Comparison of ENCODE assay signal across 8 cellular contexts in the genomic region with DNA sequence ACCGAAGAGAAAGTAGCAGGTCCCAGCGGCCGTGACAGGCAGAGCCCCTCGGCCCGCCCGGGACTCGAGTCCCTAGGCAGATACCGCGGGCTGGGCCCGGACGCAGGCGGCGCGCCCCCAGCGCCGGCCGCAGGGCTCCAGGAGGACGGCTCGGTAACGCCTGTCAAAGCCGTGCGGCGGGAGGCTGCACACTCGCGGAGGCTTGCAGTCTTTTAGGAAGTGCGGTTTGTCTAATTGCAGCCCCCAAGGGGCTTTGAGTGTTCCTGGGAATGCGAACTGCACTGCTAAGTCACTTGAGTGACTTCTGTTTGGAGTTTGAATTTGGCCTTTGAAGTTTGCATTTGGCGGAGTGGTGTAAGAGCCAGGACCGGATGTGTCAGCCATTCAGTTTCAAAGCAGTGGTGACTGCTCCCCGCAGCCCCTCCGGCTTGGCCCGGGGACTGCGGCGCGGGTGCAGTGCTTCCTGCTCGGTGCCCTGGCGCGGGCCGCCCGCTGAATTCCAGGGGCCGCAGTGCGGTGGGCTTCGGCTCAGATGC. TPM values are rescaled to one million over a fixed set of nuclear protein-coding genes. Genes with fewer than 3 reads are reported as not detected.
A peak's percentile ranks its signal among the peaks of the same experiment; 100 is the strongest.
DNase-seq lines count a peak whose midpoint lies in the region; ATAC-seq and TF ChIP-seq lines count a peak whose summit lies in the region.

No MANE protein-coding gene starts in this region.

- H3K27me3 ChIP-seq in IMR-90 (ENCODE audit: control insufficient read depth, insufficient read depth, low read length) (no peaks in the 10 kb centered on the region), body of pancreas (no peaks in the 10 kb centered on the region), iPS-18a (ENCODE audit: control insufficient read depth, insufficient read depth, low read length) (peaks cover 39% of the 10 kb centered on the region), skeletal muscle satellite cell (ENCODE audit: control insufficient read depth, insufficient read depth, low read length) (peaks cover 11% of the 10 kb centered on the region)

- no peak overlapping the region for H2BK15ac ChIP-seq in IMR-90 (ENCODE audit: low read depth, low read length)

- H3K14ac ChIP-seq in IMR-90 (replicated peaks; ENCODE audit: low read depth, low read length), result peak overlapping the region; percentile 72

- BruUV-seq in IMR-90 (replicated peaks; lab: Mats Ljungman, UMichigan), result no TSS peak

- H2AK9ac ChIP-seq in IMR-90 (replicated peaks; ENCODE audit: low read depth, low read length, poor library complexity), result peak overlapping the region; percentile 84

- in situ Hi-C loops in IMR-90 (cut with MboI; ENCODE audit: low sequenced_read_pairs), result no loop called here

- H3K56ac ChIP-seq in IMR-90 (ENCODE audit: extremely low read depth, insufficient read depth, low read length), result peak overlapping the region; percentile 84

- H3K9me3 ChIP-seq in IMR-90 (ENCODE audit: control insufficient read depth, insufficient read depth, low read length), result no peaks in the 10 kb centered on the region
- H3K9me3 ChIP-seq in body of pancreas, result no peaks in the 10 kb centered on the region
- no peaks in the 10 kb centered on the region for H3K9me3 ChIP-seq in iPS-18a (ENCODE audit: control insufficient read depth, low read depth, low read length)
- H3K9me3 ChIP-seq in skeletal muscle satellite cell (replicated peaks; ENCODE audit: low read length), result no peaks in the 10 kb centered on the region

- TF ChIP-seq POLR2A in IMR-90 (IDR thresholded peaks at IDR 0.05; ENCODE audit: low read depth, low read length) (no peak), body of pancreas (IDR thresholded peaks at IDR 0.05) (peak; percentile 12 to 52 (median 51))

- peak overlapping the region; percentile 93 for H2AFZ ChIP-seq in IMR-90 (replicated peaks; ENCODE audit: low read length, poor library complexity)

- peak overlapping the region; percentile 33; the same call in 1 of the 2 replicates for H2BK120ac ChIP-seq in IMR-90 (ENCODE audit: low read depth, low read length)

- H4K8ac ChIP-seq in IMR-90 (ENCODE audit: low read depth in 2 of 2, low read length in 2 of 2), result peak overlapping the region; percentile 31 to 41; a peak in 2 of 4 replicates

- H2BK20ac ChIP-seq in IMR-90 (ENCODE audit: low read depth, low read length), result no peak overlapping the region

- H4K20me1 ChIP-seq in IMR-90 (ENCODE audit: insufficient read depth, low read length), result peaks cover 14% of the 10 kb centered on the region; the same call in 1 of the 2 replicates

- peak overlapping the region; percentile 89 for H2BK5ac ChIP-seq in IMR-90 (ENCODE audit: low read depth, low read length, poor library complexity, severe bottlenecking)

- H3K4me3 ChIP-seq in IMR-90 (ENCODE audit: insufficient read depth, low read depth, low read length) (peak overlapping the region; percentile 99), body of pancreas (peak overlapping the region; percentile 88 to 90), iPS-18a (ENCODE audit: low read length) (peak overlapping the region; percentile 86), skeletal muscle satellite cell (ENCODE audit: low read length) (peak overlapping the region; percentile 98)

- H3K23ac ChIP-seq in IMR-90 (ENCODE audit: low read depth, low read length), result peak overlapping the region; percentile 88

- POLR2A ChIA-PET in IMR-90 (lab: Charles Lee; ENCODE audit: unreplicated experiment), result interaction anchor here (0.7 kb wide), 1 partner anchor 533 kb away, joined by 4 read pairs; no protein-coding TSS in a partner anchor

- TF ChIP-seq CTCF in IMR-90 (conservative IDR thresholded peaks at IDR 0.05; ENCODE audit: low read depth, low read length) (no peak), body of pancreas (IDR thresholded peaks at IDR 0.05) (peak in 1 of 7 experiments; percentile 10)

- H3K27ac ChIP-seq in IMR-90 (ENCODE audit: insufficient read depth, low read length) (peak overlapping the region; percentile 83), body of pancreas (peak overlapping the region; percentile 96 to 100 (median 98)), iPS-18a (ENCODE audit: low read length) (no peak overlapping the region)

- H3K9me1 ChIP-seq in IMR-90 (ENCODE audit: insufficient read depth, low read length), result 0 out of 2 replicates have a peak, but pooled peaks cover 3% of the 10 kb centered on the region

- H4K5ac ChIP-seq in IMR-90 (ENCODE audit: low read depth, low read length), result peak overlapping the region; percentile 64; the same call in 1 of the 2 replicates

- CTCF ChIA-PET in IMR-90 (lab: Yijun Ruan, JAX), result no interaction called here

- DNase-seq in GM03348 (ENCODE audit: low spot score) (peak; percentile 73), IMR-90 (peak; percentile 54), T-helper 22 cell (ENCODE audit: low read depth) (peak; percentile 56), body of pancreas (peak; percentile 55 to 72 (median 63)), DMS153 (lab: John Stamatoyannopoulos, UW) (no peak)

- peak overlapping the region; percentile 76 for H3K4ac ChIP-seq in IMR-90 (ENCODE audit: low read depth, low read length)

- peaks cover 6 to 22% of the 10 kb centered on the region in 2 experiments; a peak in 2 of 4 replicates for H3K79me1 ChIP-seq in IMR-90 (ENCODE audit: low read depth in 1 of 2, low read length in 2 of 2)

- H3K36me3 ChIP-seq in IMR-90 (ENCODE audit: control insufficient read depth, insufficient read depth, low read length) (no peaks in the 10 kb centered on the region), body of pancreas (replicated peaks in 1 of 2; ENCODE audit: insufficient read depth in 1 of 2, low read depth in 2 of 2) (no peaks in the 10 kb centered on the region), iPS-18a (ENCODE audit: control insufficient read depth, low read depth, low read length) (no peaks in the 10 kb centered on the region), skeletal muscle satellite cell (ENCODE audit: insufficient read depth, low read length) (no peaks in the 10 kb centered on the region)

- intact Hi-C loops in IMR-90 (cut with micrococcal nuclease), result loop anchor here (1.0 to 5.0 kb wide), 5 partner anchors 249 to 546 kb away; no protein-coding TSS in a partner anchor
- intact Hi-C loops in body of pancreas (cut with DNase I), result no loop called here

- peak overlapping the region; percentile 78 for H3K18ac ChIP-seq in IMR-90 (ENCODE audit: low read depth, low read length)

- ATAC-seq in GM21576 (IDR thresholded peaks at IDR 0.05; ENCODE audit: unreplicated experiment), result peak; percentile 45
- peak; percentile 31 for ATAC-seq in IMR-90 (ENCODE audit: low read depth)
- peak; percentile 18 for ATAC-seq in body of pancreas

- H3K9ac ChIP-seq in IMR-90 (ENCODE audit: low read depth, low read length) (peak overlapping the region; percentile 66), iPS-18a (ENCODE audit: low read length) (peak overlapping the region; percentile 32), skeletal muscle satellite cell (ENCODE audit: low read depth, low read length) (peak overlapping the region; percentile 83)

- 0% methylated on average over 25 of the region's 43 CpGs; no CpG with 5 or more reads in 1 of the 2 experiments for WGBS in IMR-90 (ENCODE audit: extremely low coverage in 2 of 2, insufficient read length in 1 of 2), 2 experiments
- WGBS in body of pancreas, 2 donors, result 0% methylated on average over 12 to 43 of the region's 43 CpGs

- H2AK5ac ChIP-seq in IMR-90 (ENCODE audit: low read depth, low read length), result no peak overlapping the region

- H3K4me1 ChIP-seq in IMR-90 (ENCODE audit: control insufficient read depth, insufficient read depth, low read length) (peaks cover 6% of the 10 kb centered on the region), body of pancreas (peaks cover 29% of the 10 kb centered on the region), iPS-18a (ENCODE audit: control insufficient read depth, low read depth, low read length) (peaks cover 33% of the 10 kb centered on the region), skeletal muscle satellite cell (ENCODE audit: control insufficient read depth, insufficient read depth, low read length) (peaks cover 18% of the 10 kb centered on the region)

- H4K91ac ChIP-seq in IMR-90 (ENCODE audit: insufficient read depth, low read depth, low read length), result peak overlapping the region; percentile 66

- dilution Hi-C loops in IMR-90 (cut with HindIII; ENCODE audit: low sequenced_read_pairs, unreplicated experiment), result no loop called here

- H3K4me2 ChIP-seq in IMR-90 (ENCODE audit: low read depth, low read length) (peak overlapping the region; percentile 88), skeletal muscle satellite cell (ENCODE audit: low read length) (peak overlapping the region; percentile 100)

- no peak for TF ChIP-seq RAD21 in IMR-90 (IDR thresholded peaks at IDR 0.05; ENCODE audit: low read length)

TF ChIP-seq in IMR-90, 13 proteins besides CTCF, POLR2A, EP300 and RAD21:
- TF ChIP-seq MXI1 (IDR thresholded peaks at IDR 0.05; ENCODE audit: borderline replicate concordance, low read depth, low read length) (0 out of 2 replicates have a peak, but pooled peaks have one; percentile 33), CEBPB (IDR thresholded peaks at IDR 0.05; ENCODE audit: low read depth, low read length) (0 out of 2 replicates have a peak, but pooled peaks have one; percentile 12)
- TF ChIP-seq, protein P1, sequence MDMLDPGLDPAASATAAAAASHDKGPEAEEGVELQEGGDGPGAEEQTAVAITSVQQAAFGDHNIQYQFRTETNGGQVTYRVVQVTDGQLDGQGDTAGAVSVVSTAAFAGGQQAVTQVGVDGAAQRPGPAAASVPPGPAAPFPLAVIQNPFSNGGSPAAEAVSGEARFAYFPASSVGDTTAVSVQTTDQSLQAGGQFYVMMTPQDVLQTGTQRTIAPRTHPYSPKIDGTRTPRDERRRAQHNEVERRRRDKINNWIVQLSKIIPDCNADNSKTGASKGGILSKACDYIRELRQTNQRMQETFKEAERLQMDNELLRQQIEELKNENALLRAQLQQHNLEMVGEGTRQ (IDR thresholded peaks at IDR 0.05; ENCODE audit: low read depth, low read length), result no peak

RNA-seq across cellular contexts. Expression of gene MAP3K1, which starts 1.3 kb away (rescaled TPM):
- total RNA-seq in IMR-90 (2012; rRNA removed), result 18.8 and 21.9 TPM in 2 replicates
- 3.8 TPM in 2 replicates for polyA plus RNA-seq in IMR-90 (2012; rRNA removed)
- 0.77 and 0.82 TPM in 2 replicates for polyA plus RNA-seq in IMR-90 (2012; cell fraction: cytosol; rRNA removed)
- 2.2 and 13.9 TPM in 2 replicates for polyA plus RNA-seq in IMR-90 (2012; cell fraction: nucleus; rRNA removed; ENCODE audit: low replicate concordance)
- total RNA-seq in body of pancreas, result 10 to 100 TPM; 21.4 to 22.6 TPM
- 3.3 and 3.5 TPM in 2 replicates for total RNA-seq in skeletal muscle satellite cell (2012; rRNA removed)

Comparison
In these comparisons a context has a peak if more than half of its experiments do, and no peak if none do; other contexts are left out.
1. H3K9ac ChIP-seq: peak in every context shown above with its lines; median percentile 83 in skeletal muscle satellite cell; 66 in IMR-90; 32 in iPS-18a.